15 cellular contexts compared by ENCODE assay signal in genomic region chr6:146884728-146885127, GRCh38.
A peak's percentile ranks its signal among the peaks of the same experiment; 100 is the strongest.
DNase-seq lines count a peak whose midpoint lies in the region; ATAC-seq and TF ChIP-seq lines count a peak whose summit lies in the region.
"Had no signal": no experiment of that assay in that cellular context is flagged by ENCODE, and none has a peak within 500 bp of the region (broad histone marks: within the 10 kb centered on the region; RNA-seq: fewer than 3 reads in every experiment).

No MANE protein-coding gene starts in this region.

- peaks cover 4% of the 10 kb centered on the region for H3K4me1 Mint-ChIP-seq in activated naive CD8-positive, alpha-beta T cell treated with anti-CD3 and anti-CD28 coated beads, Interleukin-2, amount 50 U/mL, for 24 hours
- H3K4me1 Mint-ChIP-seq in naive thymus-derived CD4-positive, alpha-beta T cell, result peaks cover 0 to 2% (median 0%) of the 10 kb centered on the region in 7 donors

- intact Hi-C loops in naive thymus-derived CD4-positive, alpha-beta T cell (cut with micrococcal nuclease), result no loop called here

- no peaks in the 10 kb centered on the region for H3K4me1 ChIP-seq in tibial nerve
- H3K4me1 ChIP-seq in naive thymus-derived CD4-positive, alpha-beta T cell (ENCODE audit: control insufficient read depth in 2 of 2, insufficient read depth in 2 of 2, low read length in 2 of 2), result no peaks in the 10 kb centered on the region
- H3K4me1 ChIP-seq: sigmoid colon, testis had no signal

- H3K27ac Mint-ChIP-seq in activated naive CD8-positive, alpha-beta T cell treated with anti-CD3 and anti-CD28 coated beads, Interleukin-2, amount 50 U/mL, for 24 hours, result no peak overlapping the region
- no peak overlapping the region for H3K27ac Mint-ChIP-seq in naive thymus-derived CD4-positive, alpha-beta T cell

- no peak overlapping the region for H3K4me3 ChIP-seq in tibial nerve
- no peak overlapping the region for H3K4me3 ChIP-seq in naive thymus-derived CD4-positive, alpha-beta T cell (ENCODE audit: low read length)
- H3K4me3 ChIP-seq: sigmoid colon, testis had no signal

- no peak overlapping the region for H3K4me3 Mint-ChIP-seq in activated naive CD8-positive, alpha-beta T cell treated with anti-CD3 and anti-CD28 coated beads, Interleukin-2, amount 50 U/mL, for 24 hours
- no peak overlapping the region for H3K4me3 Mint-ChIP-seq in naive thymus-derived CD4-positive, alpha-beta T cell
- H3K4me3 Mint-ChIP-seq: activated T-cell treated with anti-CD3 and anti-CD28 coated beads, Interleukin-2, amount 50 U/mL, for 4 hours had no signal

- POLR2A ChIA-PET in naive thymus-derived CD4-positive, alpha-beta T cell (lab: Charles Lee), result interaction anchor here (0.8 kb wide), 1 partner anchor 12 kb away, joined by 4 read pairs; no protein-coding TSS in a partner anchor

- TF ChIP-seq POLR2A in tibial nerve (IDR thresholded peaks at IDR 0.05), result no peak

- H3K27me3 ChIP-seq in tibial nerve, result no peaks in the 10 kb centered on the region
- no peaks in the 10 kb centered on the region for H3K27me3 ChIP-seq in naive thymus-derived CD4-positive, alpha-beta T cell (ENCODE audit: control insufficient read depth in 2 of 2, insufficient read depth in 2 of 2, low read length in 2 of 2)
- H3K27me3 ChIP-seq: sigmoid colon, testis had no signal

- H3K9me3 Mint-ChIP-seq in activated naive CD8-positive, alpha-beta T cell treated with anti-CD3 and anti-CD28 coated beads, Interleukin-2, amount 50 U/mL, for 24 hours, result no peaks in the 10 kb centered on the region
- H3K9me3 Mint-ChIP-seq in naive thymus-derived CD4-positive, alpha-beta T cell, result no peaks in the 10 kb centered on the region
- H3K9me3 Mint-ChIP-seq: activated T-cell treated with anti-CD3 and anti-CD28 coated beads, Interleukin-2, amount 50 U/mL, for 4 hours had no signal

- CTCF ChIA-PET in naive thymus-derived CD4-positive, alpha-beta T cell (lab: Charles Lee), result no interaction called here

- TF ChIP-seq CTCF in tibial nerve (IDR thresholded peaks at IDR 0.05), result no peak

- H3K27me3 Mint-ChIP-seq in activated naive CD8-positive, alpha-beta T cell treated with anti-CD3 and anti-CD28 coated beads, Interleukin-2, amount 50 U/mL, for 24 hours, result peaks cover 8% of the 10 kb centered on the region
- peaks cover 0 to 4% (median 0%) of the 10 kb centered on the region in 5 donors for H3K27me3 Mint-ChIP-seq in naive thymus-derived CD4-positive, alpha-beta T cell

- TF ChIP-seq EP300 in tibial nerve (IDR thresholded peaks at IDR 0.05), result no peak

- WGBS in tibial nerve, 2 donors, result 81 to 83% methylated on average over 2 of the region's 2 CpGs

- DNase-seq in kidney tubule cell (ENCODE audit: low spot score), result peak; percentile 76
- DNase-seq in DMS153 (lab: John Stamatoyannopoulos, UW), result no peak
- DNase-seq in tibial nerve (ENCODE audit: low spot score in 2 of 2), result no peak
- DNase-seq in activated naive CD8-positive, alpha-beta T cell treated with anti-CD3 and anti-CD28 coated beads, Interleukin-2, amount 50 U/mL, for 24 hours, result no peak
- DNase-seq in naive thymus-derived CD4-positive, alpha-beta T cell, result no peak
- DNase-seq: activated T-cell treated with anti-CD3 and anti-CD28 coated beads, Interleukin-2, amount 50 U/mL, for 4 hours; NCI-H524; SHP77 treated with DMSO at 0.1 percent for 48 hours; sigmoid colon; testis had no signal

- H3K9me3 ChIP-seq in tibial nerve, result no peaks in the 10 kb centered on the region
- no peaks in the 10 kb centered on the region for H3K9me3 ChIP-seq in naive thymus-derived CD4-positive, alpha-beta T cell (ENCODE audit: control insufficient read depth in 2 of 3, low read length in 3 of 3)
- H3K9me3 ChIP-seq: sigmoid colon, testis had no signal

- H3K36me3 ChIP-seq in tibial nerve, result no peaks in the 10 kb centered on the region
- H3K36me3 ChIP-seq in naive thymus-derived CD4-positive, alpha-beta T cell (ENCODE audit: control insufficient read depth in 2 of 3, insufficient read depth in 3 of 3, low read length in 3 of 3), result no peaks in the 10 kb centered on the region
- H3K36me3 ChIP-seq: sigmoid colon had no signal

- H3K36me3 Mint-ChIP-seq in activated naive CD8-positive, alpha-beta T cell treated with anti-CD3 and anti-CD28 coated beads, Interleukin-2, amount 50 U/mL, for 24 hours (ENCODE audit: low read depth), result no peaks in the 10 kb centered on the region
- H3K36me3 Mint-ChIP-seq in naive thymus-derived CD4-positive, alpha-beta T cell, result peaks cover 0 to 2% (median 0%) of the 10 kb centered on the region in 5 donors

- ATAC-seq in GM18511 (IDR thresholded peaks at IDR 0.05; ENCODE audit: unreplicated experiment), result peak; percentile 98
- peak; percentile 68 for ATAC-seq in GM21529 (IDR thresholded peaks at IDR 0.05; ENCODE audit: unreplicated experiment)
- ATAC-seq in HG03378 (IDR thresholded peaks at IDR 0.05; ENCODE audit: unreplicated experiment), result peak; percentile 98
- ATAC-seq in activated naive CD8-positive, alpha-beta T cell treated with anti-CD3 and anti-CD28 coated beads, Interleukin-2, amount 50 U/mL, for 24 hours, result no peak
- ATAC-seq in naive thymus-derived CD4-positive, alpha-beta T cell, result no peak
- ATAC-seq: activated T-cell treated with anti-CD3 and anti-CD28 coated beads, Interleukin-2, amount 50 U/mL, for 4 hours had no signal

- no peak overlapping the region for H3K27ac ChIP-seq in tibial nerve
- no peak overlapping the region for H3K27ac ChIP-seq in naive thymus-derived CD4-positive, alpha-beta T cell (ENCODE audit: low read depth, low read length)
- H3K27ac ChIP-seq: HL-60, sigmoid colon, testis, VCaP had no signal

Comparison
In these comparisons a context has a peak if more than half of its experiments do, and no peak if none do; other contexts are left out.
1. ATAC-seq: peak in GM18511 (single experiment), GM21529 (single experiment) and HG03378 (single experiment); none in activated naive CD8-positive, alpha-beta T cell treated with anti-CD3 and anti-CD28 coated beads, Interleukin-2, amount 50 U/mL, for 24 hours (single experiment) and naive thymus-derived CD4-positive, alpha-beta T cell (single experiment).